Comparison of ENCODE assay signal across 8 cellular contexts in the genomic region with DNA sequence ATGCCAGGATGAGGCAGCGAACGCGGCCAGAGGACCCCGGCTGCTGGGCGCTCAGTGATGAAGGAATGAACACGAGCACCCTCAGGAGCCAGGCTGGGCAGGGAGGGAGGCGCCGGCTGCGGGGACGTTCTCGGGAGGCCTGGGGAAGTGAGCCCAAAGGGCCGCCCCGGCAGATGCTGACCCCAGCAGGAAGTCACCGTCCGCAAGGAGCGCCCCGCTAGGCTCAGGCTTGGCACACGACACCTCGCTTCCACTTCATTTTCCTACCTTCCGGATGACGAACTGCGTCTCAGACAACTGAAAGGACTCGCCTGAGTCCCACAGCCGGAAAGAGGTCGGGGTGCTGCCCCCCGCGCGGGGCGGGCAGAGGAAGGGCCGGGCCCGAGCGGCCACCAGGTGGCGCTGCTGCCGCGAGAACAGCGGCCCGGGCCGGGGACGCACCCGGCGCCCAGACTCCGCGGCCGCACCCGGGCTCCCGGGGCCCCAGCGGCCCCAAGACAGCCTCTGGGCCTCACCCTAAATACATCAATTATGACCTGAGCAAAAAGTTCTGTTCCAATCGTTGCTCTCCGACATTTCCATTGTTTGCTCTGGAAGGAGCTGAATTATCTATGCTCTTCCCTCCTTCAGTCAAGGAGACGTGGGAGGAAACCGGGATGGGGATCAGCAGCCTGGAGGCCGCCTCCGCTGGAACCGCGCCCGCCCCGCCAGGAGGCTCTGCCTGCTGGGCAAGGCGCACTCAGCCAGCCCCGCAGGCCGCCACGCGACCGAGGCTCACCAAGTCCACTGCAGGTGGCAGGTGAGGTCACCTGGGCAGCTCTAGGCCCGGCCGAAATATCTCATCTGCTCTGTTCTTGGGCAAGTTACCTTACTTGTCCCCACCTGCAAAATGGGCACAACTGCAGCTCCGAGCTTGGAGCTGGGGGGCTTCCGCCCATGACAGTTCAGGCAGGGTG.
DNase-seq lines count a peak whose midpoint lies in the region; ATAC-seq and TF ChIP-seq lines count a peak whose summit lies in the region.

No MANE protein-coding gene starts in this region.

- H3K27me3 ChIP-seq in SK-N-SH (ENCODE audit: insufficient read depth), result no peaks in the 10 kb centered on the region
- H3K27me3 ChIP-seq in mucosa of rectum (ENCODE audit: control insufficient read depth in 2 of 2, insufficient read depth in 2 of 2, low read length in 2 of 2), result no peaks in the 10 kb centered on the region

- TF ChIP-seq EP300 in SK-N-SH (IDR thresholded peaks at IDR 0.05; ENCODE audit: borderline replicate concordance in 1 of 2, low read depth in 1 of 2, low read length in 1 of 2), result no peak

- ATAC-seq in SK-N-SH treated with all-trans-retinoic acid at 6 μM for 48 hours, result no peak
- no peak for ATAC-seq in HG03045 (IDR thresholded peaks at IDR 0.05; ENCODE audit: unreplicated experiment)

- no peak overlapping the region; a peak in 1 of 4 replicates for H3K27ac ChIP-seq in SK-N-SH (ENCODE audit: low read depth in 2 of 2, low read length in 1 of 2)
- no peak overlapping the region for H3K27ac ChIP-seq in mucosa of rectum (ENCODE audit: low read depth in 2 of 2, low read length in 2 of 2)

- no peak overlapping the region for H3K9ac ChIP-seq in SK-N-SH
- no peak overlapping the region for H3K9ac ChIP-seq in mucosa of rectum (ENCODE audit: low read depth in 1 of 2, low read length in 2 of 2)

- H3K27ac Mint-ChIP-seq in endothelial cell (ENCODE audit: unreplicated experiment), result no peak overlapping the region

- CTCF ChIA-PET in SK-N-SH (lab: Yijun Ruan, JAX), result interaction anchor here (0.6 to 7.1 kb wide), 76 partner anchors 9 to 433 kb away, joined by 3 to 104 read pairs (median 4); no protein-coding TSS in a partner anchor

- TF ChIP-seq RAD21 in SK-N-SH (IDR thresholded peaks at IDR 0.05; ENCODE audit: low read length), result peak; percentile 78

- no peaks in the 10 kb centered on the region for H3K4me1 Mint-ChIP-seq in endothelial cell (ENCODE audit: unreplicated experiment)

- no peaks in the 10 kb centered on the region for H3K36me3 Mint-ChIP-seq in endothelial cell (ENCODE audit: low read depth, unreplicated experiment)

- H3K9me3 Mint-ChIP-seq in endothelial cell (ENCODE audit: unreplicated experiment), result peaks cover 9% of the 10 kb centered on the region

- H2AFZ ChIP-seq in SK-N-SH (ENCODE audit: low read depth), result no peak overlapping the region

- H4K20me1 ChIP-seq in SK-N-SH (ENCODE audit: insufficient read depth), result no peaks in the 10 kb centered on the region

- H3K4me3 ChIP-seq in SK-N-SH (ENCODE audit: low read depth in 2 of 2, low read length in 1 of 2) (peak overlapping the region in 1 of 2 experiments; percentile 39; a peak in 1 of 4 replicates), mucosa of rectum (ENCODE audit: low read length in 2 of 2) (peak overlapping the region; percentile 38 to 48)

- DNase-seq in SK-N-SH (peak; percentile 97), LoVo (ENCODE audit: low spot score) (peak; percentile 41), endothelial cell (ENCODE audit: low spot score) (peak; percentile 72)
- DNase-seq in activated CD8-positive, alpha-beta memory T cell treated with anti-CD3 and anti-CD28 coated beads for 48 hours (ENCODE audit: low read depth in 2 of 3, low spot score in 2 of 3), result peak; percentile 44 to 47 (median 45)
- DNase-seq in stimulated activated CD8-positive, alpha-beta memory T cell treated with anti-CD3 and anti-CD28 coated beads, Interleukin-4, amount 100 ng/mL, for 1 hour (ENCODE audit: low read depth in 2 of 2, low spot score in 1 of 2), result peak; percentile 16 to 33

- no peaks in the 10 kb centered on the region for H3K79me2 ChIP-seq in SK-N-SH (ENCODE audit: insufficient read depth)

- no peak overlapping the region for H3K4me2 ChIP-seq in SK-N-SH

- no peaks in the 10 kb centered on the region for H3K9me3 ChIP-seq in SK-N-SH
- H3K9me3 ChIP-seq in mucosa of rectum (ENCODE audit: control insufficient read depth in 2 of 2, low read length in 2 of 2), result no peaks in the 10 kb centered on the region

- no peaks in the 10 kb centered on the region for H3F3A ChIP-seq in SK-N-SH (replicated peaks; ENCODE audit: insufficient read depth)

- H3K9me2 ChIP-seq in SK-N-SH, result no peaks in the 10 kb centered on the region

- H3K4me3 Mint-ChIP-seq in endothelial cell (ENCODE audit: unreplicated experiment), result no peak overlapping the region

- peaks cover 0 to 20% of the 10 kb centered on the region in 2 experiments; a peak in 1 of 4 replicates for H3K4me1 ChIP-seq in SK-N-SH (ENCODE audit: control insufficient read depth in 1 of 2, insufficient read depth in 2 of 2, low read depth in 1 of 2, low read length in 1 of 2)
- H3K4me1 ChIP-seq in mucosa of rectum (ENCODE audit: control insufficient read depth in 2 of 2, insufficient read depth in 2 of 2, low read length in 2 of 2), result peaks cover 2 to 5% of the 10 kb centered on the region in 2 donors

- peaks cover 6% of the 10 kb centered on the region for H3K27me3 Mint-ChIP-seq in endothelial cell (ENCODE audit: unreplicated experiment)

- WGBS in SK-N-SH (ENCODE audit: low lambda C conversion rate), result 17% methylated on average over 28 of the region's 67 CpGs

- H3K36me3 ChIP-seq in SK-N-SH (replicated peaks in 1 of 2; ENCODE audit: control insufficient read depth in 1 of 2, insufficient read depth in 2 of 2, low read length in 1 of 2), result no peaks in the 10 kb centered on the region
- no peaks in the 10 kb centered on the region for H3K36me3 ChIP-seq in mucosa of rectum (ENCODE audit: control insufficient read depth in 2 of 2, insufficient read depth in 2 of 2, low read length in 2 of 2)

- POLR2A ChIA-PET in SK-N-SH (lab: Yijun Ruan, JAX), result no interaction called here

- TF ChIP-seq CTCF in SK-N-SH (IDR thresholded peaks at IDR 0.05), result peak; percentile 34
- TF ChIP-seq CTCF in endothelial cell (IDR thresholded peaks at IDR 0.05; ENCODE audit: unreplicated experiment), result peak; percentile 99

TF ChIP-seq in SK-N-SH, 30 proteins besides CTCF, POLR2A, EP300 and RAD21:
- peak; percentile 77 for TF ChIP-seq SMC3 (IDR thresholded peaks at IDR 0.05; ENCODE audit: low read depth, low read length)
- TF ChIP-seq, protein P1, sequence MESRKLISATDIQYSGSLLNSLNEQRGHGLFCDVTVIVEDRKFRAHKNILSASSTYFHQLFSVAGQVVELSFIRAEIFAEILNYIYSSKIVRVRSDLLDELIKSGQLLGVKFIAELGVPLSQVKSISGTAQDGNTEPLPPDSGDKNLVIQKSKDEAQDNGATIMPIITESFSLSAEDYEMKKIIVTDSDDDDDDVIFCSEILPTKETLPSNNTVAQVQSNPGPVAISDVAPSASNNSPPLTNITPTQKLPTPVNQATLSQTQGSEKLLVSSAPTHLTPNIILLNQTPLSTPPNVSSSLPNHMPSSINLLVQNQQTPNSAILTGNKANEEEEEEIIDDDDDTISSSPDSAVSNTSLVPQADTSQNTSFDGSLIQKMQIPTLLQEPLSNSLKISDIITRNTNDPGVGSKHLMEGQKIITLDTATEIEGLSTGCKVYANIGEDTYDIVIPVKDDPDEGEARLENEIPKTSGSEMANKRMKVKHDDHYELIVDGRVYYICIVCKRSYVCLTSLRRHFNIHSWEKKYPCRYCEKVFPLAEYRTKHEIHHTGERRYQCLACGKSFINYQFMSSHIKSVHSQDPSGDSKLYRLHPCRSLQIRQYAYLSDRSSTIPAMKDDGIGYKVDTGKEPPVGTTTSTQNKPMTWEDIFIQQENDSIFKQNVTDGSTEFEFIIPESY (IDR thresholded peaks at IDR 0.05; ENCODE audit: borderline replicate concordance, low read depth), result no peak

TF ChIP-seq in SK-N-SH treated with all-trans-retinoic acid at 6 μM for 48 hours, 23 proteins besides CTCF, POLR2A, EP300 and RAD21:
- no peak for TF ChIP-seq CSDC2 (CRISPR knock-in tag; IDR thresholded peaks at IDR 0.05)
- no peak for TF ChIP-seq BACH2 (CRISPR knock-in tag; IDR thresholded peaks at IDR 0.05; ENCODE audit: borderline replicate concordance)

Comparison
In these comparisons a context has a peak if more than half of its experiments do, and no peak if none do; other contexts are left out.
1. DNase-seq: peak in every context shown above with its lines; median percentile 97 in SK-N-SH; 72 in endothelial cell; 45 in activated CD8-positive, alpha-beta memory T cell treated with anti-CD3 and anti-CD28 coated beads for 48 hours; 41 in LoVo; 24 in stimulated activated CD8-positive, alpha-beta memory T cell treated with anti-CD3 and anti-CD28 coated beads, Interleukin-4, amount 100 ng/mL, for 1 hour.